16 cellular contexts compared by ENCODE assay signal in the genomic region with DNA sequence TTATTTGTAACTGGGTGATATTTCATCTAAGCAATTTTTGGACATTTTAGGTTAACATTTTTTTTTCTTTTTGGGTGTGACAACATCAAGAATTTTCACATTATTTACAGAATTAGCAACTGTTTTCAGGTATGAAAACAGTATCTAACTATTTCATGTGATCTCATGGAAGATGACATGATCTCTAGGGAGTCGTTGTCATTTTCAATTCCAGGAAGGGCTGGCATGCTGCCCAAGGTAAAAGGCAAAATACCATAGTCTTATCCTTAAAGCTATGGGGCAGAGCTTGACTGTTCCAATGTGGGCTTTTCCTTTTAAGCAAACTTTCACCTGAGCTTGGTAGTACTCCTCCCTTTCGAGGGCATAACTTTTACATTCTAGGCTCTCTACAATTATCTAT.
"Had no signal": no experiment of that assay in that cellular context is flagged by ENCODE, and none has a peak within 500 bp of the region (broad histone marks: within the 10 kb centered on the region; RNA-seq: fewer than 3 reads in every experiment).

No MANE protein-coding gene starts in this region.

- ATAC-seq: effector memory CD8-positive, alpha-beta T cell; left cardiac atrium had no signal

- H3K36me3 ChIP-seq: stomach, thoracic aorta had no signal

- H3K4me3 ChIP-seq: lung, stomach, thoracic aorta had no signal

- H3K4me1 ChIP-seq: stomach had no signal

- H3K4me1 Mint-ChIP-seq: brain, immature natural killer cell had no signal

- H3K27me3 ChIP-seq: stomach had no signal

- DNase-seq: activated CD4-positive, alpha-beta memory T cell treated with anti-CD3 and anti-CD28 coated beads for 36 hours; activated gamma-delta T cell; activated T-cell treated with anti-CD3 and anti-CD28 coated beads, Interleukin-2, amount 50 U/mL, for 48 hours; amygdala; effector memory CD8-positive, alpha-beta T cell; immature natural killer cell; left cardiac atrium; midbrain; posterior cingulate gyrus; stomach had no signal

- H3K36me3 Mint-ChIP-seq: activated CD4-positive, alpha-beta memory T cell treated with anti-CD3 and anti-CD28 coated beads for 36 hours; activated naive CD8-positive, alpha-beta T cell; brain; immature natural killer cell had no signal

- H3K9me3 ChIP-seq: stomach, thoracic aorta had no signal

- H3K4me3 Mint-ChIP-seq: activated CD4-positive, alpha-beta memory T cell treated with anti-CD3 and anti-CD28 coated beads for 36 hours; activated naive CD8-positive, alpha-beta T cell; brain; dendritic cell treated with granulocyte-macrophage colony-stimulating factor and Interleukin-4, amounts not matched to agents 40 ng/mL and 50 ng/mL, for 4 days; effector memory CD8-positive, alpha-beta T cell; immature natural killer cell had no signal

- H3K9me3 Mint-ChIP-seq: activated CD4-positive, alpha-beta memory T cell treated with anti-CD3 and anti-CD28 coated beads for 36 hours; dendritic cell treated with granulocyte-macrophage colony-stimulating factor and Interleukin-4, amounts not matched to agents 40 ng/mL and 50 ng/mL, for 4 days had no signal

- H3K27ac ChIP-seq: stomach, thoracic aorta, VCaP had no signal

- H3K27me3 Mint-ChIP-seq: activated CD4-positive, alpha-beta memory T cell treated with anti-CD3 and anti-CD28 coated beads for 36 hours; activated naive CD8-positive, alpha-beta T cell; brain; dendritic cell treated with granulocyte-macrophage colony-stimulating factor and Interleukin-4, amounts not matched to agents 40 ng/mL and 50 ng/mL, for 4 days; effector memory CD8-positive, alpha-beta T cell had no signal

- H3K27ac Mint-ChIP-seq: activated CD4-positive, alpha-beta memory T cell treated with anti-CD3 and anti-CD28 coated beads for 36 hours; activated naive CD8-positive, alpha-beta T cell; dendritic cell treated with granulocyte-macrophage colony-stimulating factor and Interleukin-4, amounts not matched to agents 40 ng/mL and 50 ng/mL, for 4 days; effector memory CD8-positive, alpha-beta T cell; immature natural killer cell had no signal
